19 cellular contexts compared by ENCODE assay signal in the genomic region with DNA sequence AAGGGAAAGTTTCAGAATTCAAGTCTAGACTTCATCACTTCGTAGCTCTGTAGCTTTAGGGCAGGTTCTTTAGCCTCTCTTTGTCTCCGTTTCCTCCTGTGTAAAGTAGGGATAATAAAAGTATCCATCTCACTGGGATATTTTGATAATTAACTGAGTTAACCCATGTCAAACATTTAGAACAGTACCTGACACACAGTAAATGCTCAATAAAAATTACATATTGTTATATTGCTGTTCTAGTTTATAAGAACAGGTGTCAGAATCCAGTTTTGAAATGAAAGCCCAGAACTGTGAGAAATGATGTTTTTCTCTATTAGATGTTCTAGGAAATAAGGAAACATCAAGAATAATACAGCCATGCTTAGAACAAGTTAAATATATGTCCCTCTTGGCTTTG. TPM values are rescaled to one million over a fixed set of nuclear protein-coding genes. Genes with fewer than 3 reads are reported as not detected.
DNase-seq lines count a peak whose midpoint lies in the region; ATAC-seq, FAIRE-seq and TF ChIP-seq lines count a peak whose summit lies in the region.
"Had no signal": no experiment of that assay in that cellular context is flagged by ENCODE, and none has a peak within 500 bp of the region (broad histone marks: within the 10 kb centered on the region; RNA-seq: fewer than 3 reads in every experiment).

No MANE protein-coding gene starts in this region.

- H3K4me1 ChIP-seq in Loucy (ENCODE audit: insufficient read depth, low read length, poor library complexity, severe bottlenecking) (peaks cover 53% of the 10 kb centered on the region), neural progenitor cell (peaks cover 5% of the 10 kb centered on the region)

- H3K4me2 ChIP-seq in Loucy (ENCODE audit: low read depth, low read length, poor library complexity, severe bottlenecking): peak overlapping the region; percentile 35
- H3K4me2 ChIP-seq in neural progenitor cell: no peak overlapping the region

- H3K27ac ChIP-seq in neural progenitor cell: no peak overlapping the region

- H3K36me3 ChIP-seq in Loucy (ENCODE audit: insufficient read depth, low read length) (no peaks in the 10 kb centered on the region), neural progenitor cell (no peaks in the 10 kb centered on the region)

- H3K27ac Mint-ChIP-seq in T-helper 17 cell: peak overlapping the region; percentile 57
- no peak overlapping the region for H3K27ac Mint-ChIP-seq in neural crest cell (ENCODE audit: unreplicated experiment)
- no peak overlapping the region for H3K27ac Mint-ChIP-seq in neural progenitor cell
- H3K27ac Mint-ChIP-seq: B cell; CD8-positive, alpha-beta T cell had no signal

- H2AFZ ChIP-seq in Loucy (ENCODE audit: low read length) (no peak overlapping the region), neural progenitor cell (replicated peaks) (no peak overlapping the region)

- H3K79me2 ChIP-seq in Loucy (ENCODE audit: insufficient read depth, low read length) (peaks cover 38% of the 10 kb centered on the region), neural progenitor cell (ENCODE audit: low read depth) (peaks cover 88% of the 10 kb centered on the region)

- H3K4me1 Mint-ChIP-seq in T-helper 17 cell (peaks cover 37% of the 10 kb centered on the region), neural crest cell (peaks cover 14% of the 10 kb centered on the region), neural progenitor cell (peaks cover 10% of the 10 kb centered on the region)

- H3F3A ChIP-seq in Loucy (ENCODE audit: low read depth): 0 out of 2 replicates have a peak, but pooled peaks cover 3% of the 10 kb centered on the region
- peaks cover 3% of the 10 kb centered on the region for H3F3A ChIP-seq in neural progenitor cell (ENCODE audit: low read depth)

- H3K27me3 Mint-ChIP-seq in T-helper 17 cell (no peaks in the 10 kb centered on the region), neural crest cell (ENCODE audit: low read depth) (no peaks in the 10 kb centered on the region), neural progenitor cell (ENCODE audit: insufficient read depth, low read depth) (peaks cover 1% of the 10 kb centered on the region)
- H3K27me3 Mint-ChIP-seq: B cell had no signal

- H4K20me1 ChIP-seq in Loucy (ENCODE audit: insufficient read depth, low read length, poor library complexity, severe bottlenecking) (peaks cover 19% of the 10 kb centered on the region), neural progenitor cell (ENCODE audit: low read depth) (peaks cover 73% of the 10 kb centered on the region)

- H3K9me3 ChIP-seq in Loucy (ENCODE audit: insufficient read depth, low read depth, low read length): no peaks in the 10 kb centered on the region
- no peaks in the 10 kb centered on the region for H3K9me3 ChIP-seq in T-helper 17 cell (ENCODE audit: control insufficient read depth, low read length, poor library complexity, severe bottlenecking)
- no peaks in the 10 kb centered on the region for H3K9me3 ChIP-seq in neural progenitor cell (ENCODE audit: low read depth)

- no peak for TF ChIP-seq CTCF in Loucy (conservative IDR thresholded peaks at IDR 0.05; ENCODE audit: low read length)
- TF ChIP-seq CTCF in neural crest cell (conservative IDR thresholded peaks at IDR 0.05): no peak
- no peak for TF ChIP-seq CTCF in neural progenitor cell (IDR thresholded peaks at IDR 0.05)
- no peak for TF ChIP-seq CTCF in GM13976 (IDR thresholded peaks at IDR 0.05; ENCODE audit: borderline replicate concordance, control extremely low read depth, extremely low read depth, insufficient read depth, missing control alignments)

- no peaks in the 10 kb centered on the region for H3K27me3 ChIP-seq in Loucy (ENCODE audit: insufficient read depth, low read length, poor library complexity, severe bottlenecking)
- H3K27me3 ChIP-seq in neural progenitor cell: no peaks in the 10 kb centered on the region

- H3K36me3 Mint-ChIP-seq in T-helper 17 cell (ENCODE audit: low read depth) (peaks cover 2% of the 10 kb centered on the region), neural crest cell (ENCODE audit: low read depth) (no peaks in the 10 kb centered on the region), neural progenitor cell (no peaks in the 10 kb centered on the region)

- DNase-seq in T-helper 17 cell (no peak), neural crest cell (ENCODE audit: low read depth, low spot score) (no peak), neural progenitor cell (ENCODE audit: low spot score) (no peak), EL (no peak), GM13976 (ENCODE audit: low spot score) (no peak)
- DNase-seq: C1 segment of cervical spinal cord; CD8-positive, alpha-beta T cell; COR-L47; DMS153; DMS79 treated with DMSO at 0.1 percent for 48 hours; GF-D8; HCEC 1CT had no signal

- H3K9ac ChIP-seq in Loucy (ENCODE audit: low read depth, low read length, poor library complexity, severe bottlenecking) (no peak overlapping the region), neural progenitor cell (no peak overlapping the region)

- ATAC-seq in T-helper 17 cell: no peak
- ATAC-seq: CD8-positive, alpha-beta T cell; K562 had no signal

- H3K9me3 Mint-ChIP-seq in neural crest cell: no peaks in the 10 kb centered on the region
- no peaks in the 10 kb centered on the region for H3K9me3 Mint-ChIP-seq in neural progenitor cell
- H3K9me3 Mint-ChIP-seq: CD8-positive, alpha-beta T cell had no signal

- H3K4me3 Mint-ChIP-seq in T-helper 17 cell: no peak overlapping the region
- H3K4me3 Mint-ChIP-seq in neural crest cell: peak overlapping the region; percentile 54
- no peak overlapping the region for H3K4me3 Mint-ChIP-seq in neural progenitor cell
- H3K4me3 Mint-ChIP-seq: B cell; CD8-positive, alpha-beta T cell had no signal

- in situ Hi-C loops in GM13976 (cut with MboI; ENCODE audit: low sequenced_read_pairs, unreplicated experiment): no loop called here

- no peaks in the 10 kb centered on the region for H3K9me2 ChIP-seq in Loucy (replicated peaks; ENCODE audit: low read depth, low read length)

- H3K4me3 ChIP-seq in Loucy (ENCODE audit: low read length, poor library complexity, severe bottlenecking): no peak overlapping the region
- no peak overlapping the region for H3K4me3 ChIP-seq in neural progenitor cell
- H3K4me3 ChIP-seq: K562 had no signal

- FAIRE-seq in G401.6 (lab: Jason Lieb, UNC): peak; percentile 11
- FAIRE-seq: A204.1, D721Med, K562 had no signal

RNA-seq across cellular contexts. Expression of a gene that starts 4.3 kb away (rescaled TPM):
- total RNA-seq in T-helper 17 cell: 1 to 10 TPM; 6.2 to 8.6 TPM
- total RNA-seq in neural crest cell: 14.8 and 17.8 TPM in 2 replicates
- 22.9 and 35.2 TPM in 2 replicates for total RNA-seq in neural progenitor cell (ENCODE audit: low replicate concordance)

RNA-seq across cellular contexts. Expression of a gene that starts 11.3 kb away (rescaled TPM):
- total RNA-seq in T-helper 17 cell (not detected), neural crest cell (not detected in 2 replicates), neural progenitor cell (ENCODE audit: low replicate concordance) (not detected in 2 replicates)
- total RNA-seq: B cell; CD8-positive, alpha-beta T cell; H4; K562 had no signal

RNA-seq across cellular contexts. Expression of a gene that starts 59.1 kb away (rescaled TPM):
- 100 to 1,000 TPM; 169 to 201 TPM for total RNA-seq in T-helper 17 cell
- total RNA-seq in neural crest cell: 175 and 183 TPM in 2 replicates
- 175 and 206 TPM in 2 replicates for total RNA-seq in neural progenitor cell (ENCODE audit: low replicate concordance)
